In the genomic region with DNA sequence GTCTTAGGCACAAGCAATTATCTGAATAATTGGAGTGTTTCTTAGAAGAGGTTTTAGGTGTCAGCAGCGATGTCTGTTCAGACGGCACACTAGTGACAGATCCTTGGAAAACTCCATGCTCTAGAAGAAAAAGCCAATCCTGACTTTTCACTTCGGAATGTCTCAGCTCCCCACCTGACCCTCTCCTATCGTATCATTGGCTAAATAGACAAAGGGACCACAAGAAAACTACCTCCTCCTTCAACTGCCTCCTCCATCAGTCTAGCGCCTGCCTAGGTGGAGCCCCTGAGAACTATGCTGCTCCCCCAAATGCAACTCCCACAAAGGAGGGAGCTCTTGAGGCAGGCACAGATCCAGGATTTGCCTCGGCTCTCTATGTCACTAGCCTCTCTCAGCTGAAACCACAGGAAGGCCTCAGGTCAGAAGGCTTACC, we compare ENCODE assay signal across 9 cellular contexts.
DNase-seq lines count a peak whose midpoint lies in the region; ATAC-seq, FAIRE-seq and TF ChIP-seq lines count a peak whose summit lies in the region.
"Had no signal": no experiment of that assay in that cellular context is flagged by ENCODE, and none has a peak within 500 bp of the region (broad histone marks: within the 10 kb centered on the region; RNA-seq: fewer than 3 reads in every experiment).

No MANE protein-coding gene starts in this region.

- peak overlapping the region; percentile 87 for H2AFZ ChIP-seq in IMR-90 (replicated peaks; ENCODE audit: low read length, poor library complexity)

- peak overlapping the region; percentile 39 for H3K14ac ChIP-seq in IMR-90 (replicated peaks; ENCODE audit: low read depth, low read length)

- peak overlapping the region; percentile 79 for H3K23ac ChIP-seq in IMR-90 (ENCODE audit: low read depth, low read length)

- H3K56ac ChIP-seq in IMR-90 (ENCODE audit: extremely low read depth, insufficient read depth, low read length), result peak overlapping the region; percentile 96

- H4K91ac ChIP-seq in IMR-90 (ENCODE audit: insufficient read depth, low read depth, low read length), result peak overlapping the region; percentile 97

- peak overlapping the region; percentile 99 for H2BK20ac ChIP-seq in IMR-90 (ENCODE audit: low read depth, low read length)

- H3K4me1 ChIP-seq in IMR-90 (ENCODE audit: control insufficient read depth, insufficient read depth, low read length), result peaks cover 53% of the 10 kb centered on the region
- peaks cover 0 to 39% (median 32%) of the 10 kb centered on the region in 3 donors for H3K4me1 ChIP-seq in pancreas

- H3K9ac ChIP-seq in IMR-90 (ENCODE audit: low read depth, low read length), result peak overlapping the region; percentile 44

- H3K27me3 Mint-ChIP-seq in Calu3 (ENCODE audit: unreplicated experiment) (no peaks in the 10 kb centered on the region), glutamatergic neuron (ENCODE audit: unreplicated experiment) (peaks cover 4% of the 10 kb centered on the region)
- H3K27me3 Mint-ChIP-seq in dendritic cell treated with granulocyte-macrophage colony-stimulating factor and Interleukin-4, amounts not matched to agents 40 ng/mL and 50 ng/mL, for 4 days, result no peaks in the 10 kb centered on the region

- H3K9me3 ChIP-seq in IMR-90 (ENCODE audit: control insufficient read depth, insufficient read depth, low read length) (no peaks in the 10 kb centered on the region), pancreas (no peaks in the 10 kb centered on the region)

- H3K36me3 Mint-ChIP-seq in Calu3 (ENCODE audit: insufficient read depth, unreplicated experiment), result peaks cover 30% of the 10 kb centered on the region
- peaks cover 28% of the 10 kb centered on the region for H3K36me3 Mint-ChIP-seq in dendritic cell treated with granulocyte-macrophage colony-stimulating factor and Interleukin-4, amounts not matched to agents 40 ng/mL and 50 ng/mL, for 4 days (ENCODE audit: low read depth)
- no peaks in the 10 kb centered on the region for H3K36me3 Mint-ChIP-seq in glutamatergic neuron (ENCODE audit: unreplicated experiment)

- peak overlapping the region; percentile 19 for H3K4me2 ChIP-seq in IMR-90 (ENCODE audit: low read depth, low read length)

- H2AK5ac ChIP-seq in IMR-90 (ENCODE audit: low read depth, low read length), result peak overlapping the region; percentile 90

- H2AK9ac ChIP-seq in IMR-90 (replicated peaks; ENCODE audit: low read depth, low read length, poor library complexity), result peak overlapping the region; percentile 87

- TSS peak; percentile 67 for BruUV-seq in Calu3 (replicated peaks; lab: Mats Ljungman, UMichigan)
- no TSS peak for BruUV-seq in IMR-90 (replicated peaks; lab: Mats Ljungman, UMichigan)

- peak overlapping the region; percentile 47 for H3K4me3 Mint-ChIP-seq in Calu3 (ENCODE audit: low read depth, unreplicated experiment)
- H3K4me3 Mint-ChIP-seq in dendritic cell treated with granulocyte-macrophage colony-stimulating factor and Interleukin-4, amounts not matched to agents 40 ng/mL and 50 ng/mL, for 4 days, result peak overlapping the region; percentile 87
- no peak overlapping the region for H3K4me3 Mint-ChIP-seq in glutamatergic neuron (ENCODE audit: unreplicated experiment)

- peak overlapping the region; percentile 91 for H3K18ac ChIP-seq in IMR-90 (ENCODE audit: low read depth, low read length)

- no peak for TF ChIP-seq RAD21 in IMR-90 (IDR thresholded peaks at IDR 0.05; ENCODE audit: low read length)

- H2BK120ac ChIP-seq in IMR-90 (ENCODE audit: low read depth, low read length), result peak overlapping the region; percentile 99

- peak overlapping the region; percentile 96 for H3K27ac ChIP-seq in IMR-90 (ENCODE audit: insufficient read depth, low read length)
- H3K27ac ChIP-seq in pancreas, result peak overlapping the region; percentile 61 to 91 (median 82)

- dilution Hi-C loops in IMR-90 (cut with HindIII; ENCODE audit: low sequenced_read_pairs, unreplicated experiment), result no loop called here

- H3K9me1 ChIP-seq in IMR-90 (ENCODE audit: insufficient read depth, low read length), result peaks cover 44% of the 10 kb centered on the region

- H3K4me1 Mint-ChIP-seq in Calu3 (ENCODE audit: low read depth, unreplicated experiment) (peaks cover 70% of the 10 kb centered on the region), glutamatergic neuron (ENCODE audit: low read depth, unreplicated experiment) (peaks cover 33% of the 10 kb centered on the region)
- H3K4me1 Mint-ChIP-seq in dendritic cell treated with granulocyte-macrophage colony-stimulating factor and Interleukin-4, amounts not matched to agents 40 ng/mL and 50 ng/mL, for 4 days (ENCODE audit: low read depth), result peaks cover 92% of the 10 kb centered on the region

- H3K4ac ChIP-seq in IMR-90 (ENCODE audit: low read depth, low read length), result peak overlapping the region; percentile 97

- DNase-seq in Calu3 (no peak), IMR-90 (no peak), pancreas (no peak), GM20000 (ENCODE audit: low spot score) (no peak), glutamatergic neuron (no peak), GDM1 (lab: John Stamatoyannopoulos, UW) (no peak)

- in situ Hi-C loops in IMR-90 (cut with MboI; ENCODE audit: low sequenced_read_pairs), result loop anchor here (5.0 kb wide), 1 partner anchor 102 kb away; no protein-coding TSS in a partner anchor

- TF ChIP-seq POLR2A in IMR-90 (IDR thresholded peaks at IDR 0.05; ENCODE audit: low read depth, low read length), result no peak

- ATAC-seq in IMR-90 (ENCODE audit: low read depth) (peak; percentile 18), pancreas (peak in 3 of 4 donors; percentile 9 to 22 (median 10)), HG02938 (IDR thresholded peaks at IDR 0.05; ENCODE audit: unreplicated experiment) (no peak)

- WGBS in IMR-90 (ENCODE audit: extremely low coverage in 2 of 2, insufficient read length in 1 of 2), 2 experiments, result 86% methylated on average over 1 of the region's 6 CpGs; no CpG with 5 or more reads in 1 of the 2 experiments
- WGBS in pancreas, 2 donors, result 86 to 90% methylated on average over 6 of the region's 6 CpGs

- CTCF ChIA-PET in Calu3 (lab: Charles Lee) (interaction anchor here (0.5 to 1.7 kb wide), 12 partner anchors 10 to 525 kb away, joined by 3 to 10 read pairs (median 4); no protein-coding TSS in a partner anchor), IMR-90 (lab: Yijun Ruan, JAX) (interaction anchor here (1.0 to 1.3 kb wide), 2 partner anchors 9 to 104 kb away, joined by 3 to 6 read pairs; no protein-coding TSS in a partner anchor)

- no peak for FAIRE-seq in pancreas (lab: Jason Lieb, UNC)
- FAIRE-seq: TTC549 had no signal

- no peaks in the 10 kb centered on the region for H3K36me3 ChIP-seq in IMR-90 (ENCODE audit: control insufficient read depth, insufficient read depth, low read length)
- no peaks in the 10 kb centered on the region for H3K36me3 ChIP-seq in pancreas

- H3K9me3 Mint-ChIP-seq in Calu3 (ENCODE audit: low read depth, unreplicated experiment) (peaks cover 2% of the 10 kb centered on the region), glutamatergic neuron (ENCODE audit: unreplicated experiment) (peaks cover 3% of the 10 kb centered on the region)
- H3K9me3 Mint-ChIP-seq in dendritic cell treated with granulocyte-macrophage colony-stimulating factor and Interleukin-4, amounts not matched to agents 40 ng/mL and 50 ng/mL, for 4 days, result no peaks in the 10 kb centered on the region

- H3K79me1 ChIP-seq in IMR-90 (ENCODE audit: low read depth in 1 of 2, low read length in 2 of 2), result peaks cover 0 to 25% of the 10 kb centered on the region in 2 experiments; a peak in 2 of 4 replicates

- no peaks in the 10 kb centered on the region for H3K27me3 ChIP-seq in IMR-90 (ENCODE audit: control insufficient read depth, insufficient read depth, low read length)
- no peaks in the 10 kb centered on the region for H3K27me3 ChIP-seq in pancreas

- POLR2A ChIA-PET in IMR-90 (lab: Charles Lee; ENCODE audit: unreplicated experiment), result no interaction called here

- H3K27ac Mint-ChIP-seq in Calu3 (ENCODE audit: unreplicated experiment) (peak overlapping the region; percentile 97), glutamatergic neuron (ENCODE audit: unreplicated experiment) (no peak overlapping the region)
- H3K27ac Mint-ChIP-seq in dendritic cell treated with granulocyte-macrophage colony-stimulating factor and Interleukin-4, amounts not matched to agents 40 ng/mL and 50 ng/mL, for 4 days, result peak overlapping the region; percentile 98

- intact Hi-C loops in Calu3 (cut with micrococcal nuclease; ENCODE audit: unreplicated experiment) (loop anchor here (5.0 kb wide), 1 partner anchor 258 kb away; no protein-coding TSS in a partner anchor), IMR-90 (cut with micrococcal nuclease) (loop anchor here (2.0 kb wide), 1 partner anchor 103 kb away; no protein-coding TSS in a partner anchor), pancreas (cut with DNase I) (loop anchor here in 1 of 3 donors (10.0 kb wide), 1 partner anchor 85 kb away; no protein-coding TSS in a partner anchor)
- intact Hi-C loops in dendritic cell treated with granulocyte-macrophage colony-stimulating factor and Interleukin-4, amounts not matched to agents 40 ng/mL and 50 ng/mL, for 4 days (cut with micrococcal nuclease), result loop anchor here (2.0 kb wide), 2 partner anchors 33 to 129 kb away; no protein-coding TSS in a partner anchor

- H2BK15ac ChIP-seq in IMR-90 (ENCODE audit: low read depth, low read length), result peak overlapping the region; percentile 79

- peak overlapping the region; percentile 69 to 97 for H4K8ac ChIP-seq in IMR-90 (ENCODE audit: low read depth in 2 of 2, low read length in 2 of 2)

- H3K4me3 ChIP-seq in IMR-90 (ENCODE audit: insufficient read depth, low read depth, low read length), result no peak overlapping the region
- H3K4me3 ChIP-seq in pancreas, result no peak overlapping the region

- H2BK5ac ChIP-seq in IMR-90 (ENCODE audit: low read depth, low read length, poor library complexity, severe bottlenecking), result peak overlapping the region; percentile 97

- no peaks in the 10 kb centered on the region for H4K20me1 ChIP-seq in IMR-90 (ENCODE audit: insufficient read depth, low read length)

- H4K5ac ChIP-seq in IMR-90 (ENCODE audit: low read depth, low read length), result peak overlapping the region; percentile 92

- TF ChIP-seq CTCF in Calu3 (IDR thresholded peaks at IDR 0.05; ENCODE audit: unreplicated experiment) (no peak), IMR-90 (conservative IDR thresholded peaks at IDR 0.05; ENCODE audit: low read depth, low read length) (no peak), pancreas (IDR thresholded peaks at IDR 0.05) (no peak), GM20000 (IDR thresholded peaks at IDR 0.05; ENCODE audit: extremely low read depth, missing control alignments) (no peak), glutamatergic neuron (IDR thresholded peaks at IDR 0.05; ENCODE audit: partially characterized antibody, unreplicated experiment) (no peak)

TF ChIP-seq in IMR-90, 13 proteins besides CTCF, POLR2A, EP300 and RAD21 (continues in another document):
- no peak for TF ChIP-seq NFE2L2 (IDR thresholded peaks at IDR 0.05; ENCODE audit: low read depth, low read length)
- TF ChIP-seq MAFK (IDR thresholded peaks at IDR 0.05; ENCODE audit: low read depth, low read length), result no peak
- TF ChIP-seq FOS (IDR thresholded peaks at IDR 0.05; ENCODE audit: low read depth, low read length), result no peak
- 0 out of 2 replicates have a peak, but pooled peaks have one; percentile 2 for TF ChIP-seq SMC3 (IDR thresholded peaks at IDR 0.05; ENCODE audit: low read depth, low read length)
- TF ChIP-seq BHLHE40 (IDR thresholded peaks at IDR 0.05; ENCODE audit: low read depth, low read length), result no peak
- no peak for TF ChIP-seq RCOR1 (IDR thresholded peaks at IDR 0.05; ENCODE audit: insufficient replicate concordance, low read length)
